In the genomic region with DNA sequence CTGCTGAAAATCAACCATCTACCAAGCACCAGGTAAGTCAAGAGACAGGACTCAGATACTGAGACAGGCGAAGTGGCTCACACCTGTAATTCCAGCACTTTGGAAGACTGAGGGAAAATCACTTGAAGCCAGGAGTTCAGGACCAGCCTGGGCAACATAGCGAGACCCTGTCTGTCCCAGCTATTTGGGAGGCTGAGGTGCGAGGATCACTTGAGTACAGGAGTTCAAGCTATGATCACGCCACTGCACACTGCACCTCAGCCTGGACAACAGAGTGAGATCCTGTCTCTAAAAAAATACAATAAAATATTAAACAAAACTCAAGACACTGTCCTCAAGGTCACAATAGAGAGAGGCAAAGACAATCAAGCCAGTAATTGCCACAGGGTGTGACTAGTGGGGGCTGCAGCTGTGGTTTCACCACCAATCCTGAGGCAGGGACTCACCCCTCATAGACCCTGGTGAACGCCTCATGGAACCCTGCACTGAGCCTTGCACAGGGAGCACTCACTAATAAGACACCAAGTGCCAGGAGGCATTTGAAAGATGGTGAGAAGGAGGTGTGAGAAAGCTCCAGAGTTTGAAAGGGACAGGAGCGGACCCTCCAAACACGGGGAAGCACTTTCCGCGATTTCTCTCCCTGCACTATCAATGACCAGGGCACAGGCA, we compare ENCODE assay signal across 9 cellular contexts. TPM values are rescaled to one million over a fixed set of nuclear protein-coding genes. Genes with fewer than 3 reads are reported as not detected.
DNase-seq lines count a peak whose midpoint lies in the region; ATAC-seq, FAIRE-seq and TF ChIP-seq lines count a peak whose summit lies in the region.
"Had no signal": no experiment of that assay in that cellular context is flagged by ENCODE, and none has a peak within 500 bp of the region (broad histone marks: within the 10 kb centered on the region; RNA-seq: fewer than 3 reads in every experiment).

No MANE protein-coding gene starts in this region.

- peaks cover 68% of the 10 kb centered on the region for H3K79me2 ChIP-seq in KMS-11 (ENCODE audit: insufficient read depth, low read depth)

- peaks cover 32 to 44% (median 34%) of the 10 kb centered on the region in 3 donors for H3K4me1 Mint-ChIP-seq in naive B cell

- peaks cover 0 to 8% (median 4%) of the 10 kb centered on the region in 3 donors for H3K27me3 Mint-ChIP-seq in naive B cell

- peak overlapping the region; percentile 100 for H3K9ac ChIP-seq in KMS-11

- H3K4me1 ChIP-seq in KMS-11 (ENCODE audit: low read depth, poor library complexity, severe bottlenecking): peaks cover 43% of the 10 kb centered on the region

- H3K4me2 ChIP-seq in KMS-11: peak overlapping the region; percentile 92

- H3K27ac Mint-ChIP-seq in naive B cell: peak overlapping the region; percentile 47 to 97 (median 91)

- no peak for TF ChIP-seq CTCF in C4-2B (conservative IDR thresholded peaks at IDR 0.05)
- TF ChIP-seq CTCF in KMS-11 (conservative IDR thresholded peaks at IDR 0.05; ENCODE audit: low read depth, low read length): no peak
- TF ChIP-seq CTCF in bronchial epithelial cell (IDR thresholded peaks at IDR 0.05; ENCODE audit: insufficient read depth, low read length, severe bottlenecking): no peak

- H3K36me3 ChIP-seq in KMS-11 (ENCODE audit: insufficient read depth): peaks cover 54% of the 10 kb centered on the region; the same call in 1 of the 2 replicates
- H3K36me3 ChIP-seq in bronchial epithelial cell (ENCODE audit: control insufficient read depth, insufficient read depth, low read length): peaks cover 38% of the 10 kb centered on the region

- peaks cover 44% of the 10 kb centered on the region for H4K20me1 ChIP-seq in KMS-11 (ENCODE audit: insufficient read depth)

- H3K36me3 Mint-ChIP-seq in naive B cell: peaks cover 13 to 21% of the 10 kb centered on the region in 2 donors

- H3K4me3 ChIP-seq in KMS-11 (IDR thresholded peaks at IDR 0.05; ENCODE audit: insufficient read depth, low read depth, low read length) (no peak overlapping the region), bronchial epithelial cell (ENCODE audit: low read depth, low read length) (peak overlapping the region; percentile 96)

- H2AFZ ChIP-seq in KMS-11 (ENCODE audit: low read depth): no peak overlapping the region

- H3K27ac ChIP-seq in C4-2B (peak overlapping the region; percentile 98), KMS-11 (peak overlapping the region; percentile 93; the same call in 1 of the 2 replicates)

- H3K27me3 ChIP-seq in KMS-11 (ENCODE audit: insufficient read depth, low read depth) (no peaks in the 10 kb centered on the region), bronchial epithelial cell (ENCODE audit: control insufficient read depth, insufficient read depth, low read length) (no peaks in the 10 kb centered on the region)

- H3K4me3 Mint-ChIP-seq in naive B cell: peak overlapping the region; percentile 87 to 96 (median 96)

- H3K9me3 Mint-ChIP-seq in naive B cell: no peaks in the 10 kb centered on the region

- DNase-seq in bronchial epithelial cell (ENCODE audit: low read depth): no peak
- no peak for DNase-seq in naive B cell
- no peak for DNase-seq in NCI-H146 (lab: John Stamatoyannopoulos, UW)
- DNase-seq in putamen (ENCODE audit: low spot score): no peak
- DNase-seq: midbrain had no signal

- no peak for ATAC-seq in naive B cell (ENCODE audit: low read depth in 2 of 2)
- ATAC-seq in HG03196 (IDR thresholded peaks at IDR 0.05; ENCODE audit: unreplicated experiment): no peak
- no peak for ATAC-seq in GM21717 (IDR thresholded peaks at IDR 0.05; ENCODE audit: unreplicated experiment)

- no peak for FAIRE-seq in bronchial epithelial cell (lab: Jason Lieb, UNC)

RNA-seq across cellular contexts. Expression of gene SNHG17, which starts 1.7 kb away (rescaled TPM):
- 12.2 and 19.5 TPM in 2 replicates for total RNA-seq in bronchial epithelial cell
- polyA plus RNA-seq in naive B cell (ENCODE audit: low read depth in 6 of 6): 10 to 100 TPM; 25.8 to 100.0 (median 56.5) TPM

RNA-seq across cellular contexts. Expression of gene RALGAPB, which starts 39.2 kb away (rescaled TPM):
- 20.8 and 28.4 TPM in 2 replicates for total RNA-seq in bronchial epithelial cell
- polyA plus RNA-seq in naive B cell (ENCODE audit: low read depth in 6 of 6): 10 to 100 TPM in 5 of 6 donors, 1 to 10 TPM in 1; 6.3 to 17.4 (median 11.8) TPM
